In the genomic region with DNA sequence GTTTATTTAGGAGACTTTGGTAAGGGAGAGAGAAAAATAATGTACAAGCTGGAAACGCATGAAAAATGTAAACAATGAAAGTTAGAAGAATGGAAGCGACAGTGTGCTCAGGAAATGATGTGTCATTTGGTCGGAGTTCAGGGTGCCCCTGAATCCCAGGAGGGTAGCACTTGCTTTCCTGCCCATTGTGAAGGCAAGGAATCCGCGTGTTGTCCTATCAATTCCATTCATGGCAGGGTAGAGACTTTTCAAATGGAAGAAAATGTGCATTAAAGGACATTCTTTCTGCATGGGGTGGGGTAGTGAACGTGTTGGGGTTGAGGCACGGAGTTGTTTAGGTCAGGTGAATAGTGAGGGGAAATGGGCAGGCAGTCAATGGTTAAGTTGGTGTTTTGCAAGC, we compare ENCODE assay signal across 21 cellular contexts. TPM values are rescaled to one million over a fixed set of nuclear protein-coding genes. Genes with fewer than 3 reads are reported as not detected.
DNase-seq lines count a peak whose midpoint lies in the region; ATAC-seq, FAIRE-seq and TF ChIP-seq lines count a peak whose summit lies in the region.
"Had no signal": no experiment of that assay in that cellular context is flagged by ENCODE, and none has a peak within 500 bp of the region (broad histone marks: within the 10 kb centered on the region; RNA-seq: fewer than 3 reads in every experiment).

No MANE protein-coding gene starts in this region.

- H3K4me3 ChIP-seq in OCI-LY1 (ENCODE audit: low read depth, low read length, poor library complexity, severe bottlenecking) (no peak overlapping the region), hepatocyte (no peak overlapping the region), neural progenitor cell (peak overlapping the region; percentile 63), tibial artery (no peak overlapping the region)
- H3K4me3 ChIP-seq: lung had no signal

- intact Hi-C loops in tibial artery (cut with DNase I; ENCODE audit: low total_unique reads) = no loop called here

- POLR2A ChIA-PET in GM10248 (lab: Yijun Ruan, JAX) = no interaction called here

- ATAC-seq in GM18517 (IDR thresholded peaks at IDR 0.05; ENCODE audit: unreplicated experiment) = no peak
- ATAC-seq: gastrocnemius medialis, natural killer cell, T-helper 17 cell had no signal

- peaks cover 52% of the 10 kb centered on the region for H3K4me1 Mint-ChIP-seq in neural progenitor cell
- H3K4me1 Mint-ChIP-seq: activated CD4-positive, alpha-beta memory T cell treated with anti-CD3 and anti-CD28 coated beads, Interleukin-2, amount 10 ng/mL, durations not matched to agents 7 days and 5 days; activated naive CD4-positive, alpha-beta T cell treated with anti-CD3 and anti-CD28 coated beads, Interleukin-2, amount 50 U/mL, for 24 hours; natural killer cell had no signal

- no peak for TF ChIP-seq POLR2A in GM12891 (IDR thresholded peaks at IDR 0.05; ENCODE audit: low read depth, low read length)

- H3F3A ChIP-seq in OCI-LY1 (ENCODE audit: insufficient read depth, low read length) = no peaks in the 10 kb centered on the region
- peaks cover 46% of the 10 kb centered on the region for H3F3A ChIP-seq in neural progenitor cell (ENCODE audit: low read depth)

- H3K9me3 ChIP-seq in OCI-LY1 (ENCODE audit: low read length) (no peaks in the 10 kb centered on the region), hepatocyte (ENCODE audit: low read depth) (no peaks in the 10 kb centered on the region), neural progenitor cell (ENCODE audit: low read depth) (no peaks in the 10 kb centered on the region), tibial artery (no peaks in the 10 kb centered on the region)
- H3K9me3 ChIP-seq: gastrocnemius medialis, upper lobe of left lung had no signal

- H3K9ac ChIP-seq in OCI-LY1 (ENCODE audit: low read length) (no peak overlapping the region), neural progenitor cell (no peak overlapping the region)

- H3K36me3 ChIP-seq in OCI-LY1 (ENCODE audit: insufficient read depth, low read length) (peaks cover 45% of the 10 kb centered on the region), hepatocyte (replicated peaks; ENCODE audit: insufficient read depth, low read depth) (no peaks in the 10 kb centered on the region), neural progenitor cell (no peaks in the 10 kb centered on the region), tibial artery (no peaks in the 10 kb centered on the region)
- H3K36me3 ChIP-seq: gastrocnemius medialis had no signal

- H3K4me1 ChIP-seq in OCI-LY1 (ENCODE audit: insufficient read depth, low read length, severe bottlenecking) (peaks cover 43% of the 10 kb centered on the region), hepatocyte (ENCODE audit: insufficient read depth) (peaks cover 11% of the 10 kb centered on the region), neural progenitor cell (peaks cover 56% of the 10 kb centered on the region), tibial artery (peaks cover 0 to 24% (median 12%) of the 10 kb centered on the region in 4 donors)

- DNase-seq in GM12891 (ENCODE audit: insufficient read length, low spot score) (no peak), hepatocyte (ENCODE audit: low spot score) (no peak), neural progenitor cell (ENCODE audit: low spot score) (no peak), tibial artery (no peak), GM10248 (ENCODE audit: extremely low spot score) (no peak), occipital lobe (lab: John Stamatoyannopoulos, UW) (no peak)
- DNase-seq: activated CD4-positive, alpha-beta memory T cell treated with anti-CD3 and anti-CD28 coated beads, Interleukin-2, amount 10 ng/mL, durations not matched to agents 7 days and 5 days; activated T-cell treated with anti-CD3 and anti-CD28 coated beads, Interleukin-2, amount 50 U/mL, for 1 hour; DMS153; gastrocnemius medialis; KBM-7; natural killer cell; NCI-H510A; T-helper 17 cell; upper lobe of left lung had no signal

- H3K4me3 Mint-ChIP-seq in neural progenitor cell = peak overlapping the region; percentile 63
- H3K4me3 Mint-ChIP-seq: activated CD4-positive, alpha-beta memory T cell treated with anti-CD3 and anti-CD28 coated beads, Interleukin-2, amount 10 ng/mL, durations not matched to agents 7 days and 5 days; activated naive CD4-positive, alpha-beta T cell treated with anti-CD3 and anti-CD28 coated beads, Interleukin-2, amount 50 U/mL, for 24 hours; natural killer cell; T-helper 17 cell had no signal

- H3K79me2 ChIP-seq in OCI-LY1 (ENCODE audit: insufficient read depth, low read length) (peaks cover 52% of the 10 kb centered on the region), hepatocyte (peaks cover 65% of the 10 kb centered on the region), neural progenitor cell (ENCODE audit: low read depth) (peaks cover 35% of the 10 kb centered on the region)

- no peak overlapping the region for H3K27ac Mint-ChIP-seq in neural progenitor cell
- H3K27ac Mint-ChIP-seq: activated CD4-positive, alpha-beta memory T cell treated with anti-CD3 and anti-CD28 coated beads, Interleukin-2, amount 10 ng/mL, durations not matched to agents 7 days and 5 days; activated naive CD4-positive, alpha-beta T cell treated with anti-CD3 and anti-CD28 coated beads, Interleukin-2, amount 50 U/mL, for 24 hours; natural killer cell; T-helper 17 cell had no signal

- H3K27me3 Mint-ChIP-seq in neural progenitor cell (ENCODE audit: insufficient read depth, low read depth) = peaks cover 6% of the 10 kb centered on the region
- H3K27me3 Mint-ChIP-seq: activated CD4-positive, alpha-beta memory T cell treated with anti-CD3 and anti-CD28 coated beads, Interleukin-2, amount 10 ng/mL, durations not matched to agents 7 days and 5 days; activated naive CD4-positive, alpha-beta T cell treated with anti-CD3 and anti-CD28 coated beads, Interleukin-2, amount 50 U/mL, for 24 hours; T-helper 17 cell had no signal

- H3K27me3 ChIP-seq in OCI-LY1 (ENCODE audit: insufficient read depth, low read length) (no peaks in the 10 kb centered on the region), hepatocyte (no peaks in the 10 kb centered on the region), neural progenitor cell (no peaks in the 10 kb centered on the region), tibial artery (peaks cover 0 to 30% of the 10 kb centered on the region in 2 donors)
- H3K27me3 ChIP-seq: upper lobe of left lung had no signal

- no peak overlapping the region for H2AFZ ChIP-seq in OCI-LY1 (ENCODE audit: low read length)
- no peak overlapping the region for H2AFZ ChIP-seq in hepatocyte
- H2AFZ ChIP-seq in neural progenitor cell (replicated peaks) = peak overlapping the region; percentile 83

- 56% methylated on average over 7 of the region's 7 CpGs for WGBS in hepatocyte (ENCODE audit: low lambda C conversion rate, missing lambda C conversion rate)

- H3K27ac ChIP-seq in OCI-LY1 (ENCODE audit: low read depth, low read length, poor library complexity, severe bottlenecking) (no peak overlapping the region), hepatocyte (peak overlapping the region; percentile 19), neural progenitor cell (no peak overlapping the region), tibial artery (no peak overlapping the region)
- H3K27ac ChIP-seq: coronary artery, epithelial cell of prostate had no signal

- H3K36me3 Mint-ChIP-seq in neural progenitor cell = no peaks in the 10 kb centered on the region
- H3K36me3 Mint-ChIP-seq: natural killer cell had no signal

- FAIRE-seq in GM12891 (lab: Jason Lieb, UNC) = peak; percentile 20

- TF ChIP-seq CTCF in OCI-LY1 (IDR thresholded peaks at IDR 0.05; ENCODE audit: low read length) = no peak
- no peak for TF ChIP-seq CTCF in hepatocyte (IDR thresholded peaks at IDR 0.05; ENCODE audit: poor library complexity)
- no peak for TF ChIP-seq CTCF in neural progenitor cell (IDR thresholded peaks at IDR 0.05)
- no peak for TF ChIP-seq CTCF in tibial artery (IDR thresholded peaks at IDR 0.05)
- TF ChIP-seq CTCF in GM10248 (IDR thresholded peaks at IDR 0.05; ENCODE audit: control extremely low read depth, extremely low read depth, low read depth, missing control alignments) = no peak

- no peaks in the 10 kb centered on the region for H4K20me1 ChIP-seq in OCI-LY1 (ENCODE audit: insufficient read depth, low read length)
- no peaks in the 10 kb centered on the region for H4K20me1 ChIP-seq in hepatocyte (ENCODE audit: insufficient read depth, poor library complexity, severe bottlenecking)
- peaks cover 4% of the 10 kb centered on the region for H4K20me1 ChIP-seq in neural progenitor cell (ENCODE audit: low read depth)

- H3K9me3 Mint-ChIP-seq in neural progenitor cell = no peaks in the 10 kb centered on the region
- H3K9me3 Mint-ChIP-seq: activated CD4-positive, alpha-beta memory T cell treated with anti-CD3 and anti-CD28 coated beads, Interleukin-2, amount 10 ng/mL, durations not matched to agents 7 days and 5 days; activated naive CD4-positive, alpha-beta T cell treated with anti-CD3 and anti-CD28 coated beads, Interleukin-2, amount 50 U/mL, for 24 hours; natural killer cell had no signal

- H3K4me2 ChIP-seq in OCI-LY1 (ENCODE audit: low read length) (peak overlapping the region; percentile 39; the same call in 1 of the 2 replicates), hepatocyte (peak overlapping the region; percentile 78), neural progenitor cell (peak overlapping the region; percentile 79)

- CTCF ChIA-PET in GM10248 (lab: Yijun Ruan, JAX) = interaction anchor here (1.1 to 1.3 kb wide), 3 partner anchors 13 to 247 kb away, joined by 3 to 4 read pairs (median 4); no protein-coding TSS in a partner anchor

- H3K9me2 ChIP-seq in OCI-LY1 (ENCODE audit: low read depth, low read length) (no peaks in the 10 kb centered on the region), hepatocyte (replicated peaks; ENCODE audit: insufficient read depth) (no peaks in the 10 kb centered on the region)

TF ChIP-seq in GM12891, 5 proteins besides CTCF, POLR2A, EP300 and RAD21:
- TF ChIP-seq PAX5 (IDR thresholded peaks at IDR 0.05; ENCODE audit: insufficient read depth, low read length, severe bottlenecking) (no peak), TAF1 (IDR thresholded peaks at IDR 0.05; ENCODE audit: low read depth, low read length) (no peak), POU2F2 (IDR thresholded peaks at IDR 0.05; ENCODE audit: low read depth, low read length) (no peak), SPI1 (IDR thresholded peaks at IDR 0.05; ENCODE audit: low read depth, low read length) (no peak), POLR2AphosphoS5 (IDR thresholded peaks at IDR 0.05; ENCODE audit: low read depth, low read length) (no peak)

RNA-seq across cellular contexts. Expression of a gene that starts 33.7 kb away (rescaled TPM):
- 6.2 TPM for polyA plus RNA-seq in GM12891 (2012; ENCODE audit: low read depth, missing spikeins)
- total RNA-seq in hepatocyte = 36.4 and 39.3 TPM in 2 replicates
- 16.3 and 25.9 TPM in 2 replicates for polyA plus RNA-seq in hepatocyte
- 34.7 and 48.4 TPM in 2 replicates for total RNA-seq in neural progenitor cell (ENCODE audit: low replicate concordance)
- total RNA-seq in occipital lobe = 14.8 TPM
